In the genomic region with DNA sequence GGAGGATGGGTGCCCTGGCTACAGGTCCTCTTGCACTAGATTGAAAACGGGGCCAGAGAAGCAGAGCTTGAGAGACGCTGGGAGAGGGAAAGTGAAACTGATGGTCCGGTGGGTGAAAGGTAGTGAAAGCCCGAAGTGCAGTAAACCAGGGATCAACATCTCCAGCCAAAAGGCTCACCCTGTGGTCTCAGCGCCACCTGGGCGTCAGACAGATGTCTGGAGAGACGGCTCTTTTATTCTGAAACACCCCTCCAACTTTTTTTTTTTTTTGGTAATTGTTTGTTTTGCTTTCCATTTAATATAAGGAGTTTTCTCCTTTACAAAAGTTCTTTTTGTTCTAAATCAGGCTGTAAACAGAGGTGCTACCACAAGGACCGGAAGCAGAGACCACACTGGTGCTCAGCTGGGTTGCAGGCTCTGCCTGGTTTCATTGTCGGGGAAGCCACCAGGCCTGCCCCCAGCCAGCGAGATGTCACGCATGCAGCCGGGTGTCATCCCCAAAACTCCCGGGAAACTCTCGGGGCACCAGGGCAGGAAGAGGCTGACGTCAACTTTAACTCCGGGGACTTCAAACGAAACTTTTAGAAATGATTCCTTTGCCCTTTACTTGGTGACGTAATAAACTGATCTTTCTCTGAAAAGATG, we compare ENCODE assay signal across 8 cellular contexts. TPM values are rescaled to one million over a fixed set of nuclear protein-coding genes. Genes with fewer than 3 reads are reported as not detected.
DNase-seq lines count a peak whose midpoint lies in the region; ATAC-seq and TF ChIP-seq lines count a peak whose summit lies in the region.

No MANE protein-coding gene starts in this region.

- H3K4me3 Mint-ChIP-seq in stimulated activated memory B cell treated with anti-CD40 and anti-IgM and Interleukin-4, amounts not matched to agents 10 μg/mL and 1 μg/mL and 100 μg/mL, for 72 hours: peak overlapping the region; percentile 87

- H3K36me3 Mint-ChIP-seq in stimulated activated memory B cell treated with anti-CD40 and anti-IgM and Interleukin-4, amounts not matched to agents 10 μg/mL and 1 μg/mL and 100 μg/mL, for 72 hours: peaks cover 23% of the 10 kb centered on the region

- TF ChIP-seq CTCF in choroid plexus epithelial cell (conservative IDR thresholded peaks at IDR 0.05; ENCODE audit: low read depth, low read length) (peak; percentile 31), mucosa of descending colon (IDR thresholded peaks at IDR 0.05) (peak; percentile 25)

- no peaks in the 10 kb centered on the region for H3K27me3 Mint-ChIP-seq in stimulated activated memory B cell treated with anti-CD40 and anti-IgM and Interleukin-4, amounts not matched to agents 10 μg/mL and 1 μg/mL and 100 μg/mL, for 72 hours

- peaks cover 89% of the 10 kb centered on the region for H3K4me1 Mint-ChIP-seq in stimulated activated memory B cell treated with anti-CD40 and anti-IgM and Interleukin-4, amounts not matched to agents 10 μg/mL and 1 μg/mL and 100 μg/mL, for 72 hours

- intact Hi-C loops in mucosa of descending colon (cut with DNase I, micrococcal nuclease): no loop called here

- peaks cover 15% of the 10 kb centered on the region for H3K4me1 ChIP-seq in mucosa of descending colon (ENCODE audit: low read depth)

- ATAC-seq in GM21515 (IDR thresholded peaks at IDR 0.05; ENCODE audit: unreplicated experiment) (peak; percentile 72), mucosa of descending colon (peak; percentile 91)
- ATAC-seq in stimulated activated memory B cell treated with anti-CD40 and anti-IgM and Interleukin-4, amounts not matched to agents 10 μg/mL and 1 μg/mL and 100 μg/mL, for 72 hours: peak; percentile 88

- H3K4me3 ChIP-seq in choroid plexus epithelial cell (ENCODE audit: low read depth, low read length): peak overlapping the region; percentile 53
- H3K4me3 ChIP-seq in mucosa of descending colon: no peak overlapping the region

- DNase-seq in EH (ENCODE audit: low read depth): peak; percentile 63
- peak; percentile 30 for DNase-seq in HuH-7.5 (ENCODE audit: low spot score)
- peak; percentile 76 to 84 for DNase-seq in activated CD4-positive, alpha-beta T cell treated with anti-CD3 and anti-CD28 coated beads for 24 hours (ENCODE audit: low read depth in 2 of 2)
- peak; percentile 68 for DNase-seq in choroid plexus epithelial cell (ENCODE audit: low read depth)
- peak; percentile 81 to 89 (median 84) for DNase-seq in mucosa of descending colon
- no peak for DNase-seq in NCI-H2227 (lab: John Stamatoyannopoulos, UW; ENCODE audit: unreplicated experiment)

- H3K36me3 ChIP-seq in mucosa of descending colon (ENCODE audit: low read depth): no peaks in the 10 kb centered on the region

- H3K9me3 Mint-ChIP-seq in stimulated activated memory B cell treated with anti-CD40 and anti-IgM and Interleukin-4, amounts not matched to agents 10 μg/mL and 1 μg/mL and 100 μg/mL, for 72 hours: no peaks in the 10 kb centered on the region

- H3K27ac Mint-ChIP-seq in stimulated activated memory B cell treated with anti-CD40 and anti-IgM and Interleukin-4, amounts not matched to agents 10 μg/mL and 1 μg/mL and 100 μg/mL, for 72 hours: peak overlapping the region; percentile 97

- no peaks in the 10 kb centered on the region for H3K9me3 ChIP-seq in mucosa of descending colon

RNA-seq across cellular contexts. Expression of gene IL2RA, which starts 11.2 kb away (rescaled TPM):
- total RNA-seq in mucosa of descending colon: 1 to 10 TPM; 1.2 to 3.7 (median 2.1) TPM

RNA-seq across cellular contexts. Expression of gene RBM17, which starts 37.9 kb away (rescaled TPM):
- 100 to 1,000 TPM in 1 of 3 donors, 10 to 100 TPM in 2; 87.4 to 100 (median 90.8) TPM for total RNA-seq in mucosa of descending colon
